ENCODE assay signal across 20 cellular contexts in the genomic region with DNA sequence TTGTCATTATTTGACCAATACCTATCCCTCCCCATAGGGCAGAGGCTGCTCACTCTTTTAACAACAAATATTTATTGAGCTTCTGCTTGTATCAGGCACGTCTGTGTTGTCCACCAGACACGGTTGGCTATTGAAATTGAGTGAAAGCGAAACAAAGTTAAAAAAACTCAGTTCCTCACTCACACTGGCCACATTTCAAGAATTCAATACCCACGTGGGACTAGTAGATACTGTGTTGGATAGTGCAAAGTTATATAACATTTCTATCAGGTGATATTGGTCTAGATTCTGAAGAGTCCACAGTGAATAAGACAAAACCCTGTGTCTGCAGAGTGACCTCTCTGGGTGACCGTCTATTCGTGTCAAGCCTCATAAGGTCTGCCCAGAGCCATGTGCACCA. TPM values are rescaled to one million over a fixed set of nuclear protein-coding genes. Genes with fewer than 3 reads are reported as not detected.
"Had no signal": no experiment of that assay in that cellular context is flagged by ENCODE, and none has a peak within 500 bp of the region (broad histone marks: within the 10 kb centered on the region; RNA-seq: fewer than 3 reads in every experiment).

No MANE protein-coding gene starts in this region.

- H3K27ac ChIP-seq: hepatocyte, upper lobe of left lung had no signal

- DNase-seq: activated CD4-positive, alpha-beta T cell treated with anti-CD3 and anti-CD28 coated beads for 48 hours; activated CD4-positive, CD25-positive, alpha-beta regulatory T cell; activated CD8-positive, alpha-beta T cell treated with anti-CD3 and anti-CD28 coated beads for 36 hours; activated naive CD4-positive, alpha-beta T cell treated with anti-CD3 and anti-CD28 coated beads for 36 hours; activated T-cell treated with anti-CD3 and anti-CD28 coated beads, Interleukin-2, amount 50 U/mL, for 1 hour; caudate nucleus; effector memory CD8-positive, alpha-beta T cell; foreskin fibroblast; left cardiac atrium; midbrain; nephron progenitor cell; nucleus accumbens; posterior cingulate gyrus; stimulated activated CD4-positive, alpha-beta T cell treated with anti-CD3 and anti-CD28 coated beads, Interleukin-2, amount 100 ng/mL, for 48 hours; stimulated activated naive CD8-positive, alpha-beta T cell treated with anti-CD3 and anti-CD28 coated beads, Interleukin-15, amount 100 ng/mL, for 72 hours; upper lobe of left lung had no signal

- H3K27me3 ChIP-seq: hepatocyte, upper lobe of left lung had no signal

- ATAC-seq: activated CD8-positive, alpha-beta T cell treated with anti-CD3 and anti-CD28 coated beads for 36 hours; effector memory CD8-positive, alpha-beta T cell; left cardiac atrium; stimulated activated naive CD8-positive, alpha-beta T cell treated with anti-CD3 and anti-CD28 coated beads, Interleukin-15, amount 100 ng/mL, for 72 hours had no signal

- H3K9me3 ChIP-seq: upper lobe of left lung had no signal

- H3K4me3 ChIP-seq: hepatocyte, upper lobe of left lung had no signal

- H3K36me3 ChIP-seq: upper lobe of left lung had no signal

RNA-seq across cellular contexts. Expression of gene GALR1, which starts 43.9 kb away (rescaled TPM):
- total RNA-seq: activated CD8-positive, alpha-beta T cell treated with anti-CD3 and anti-CD28 coated beads for 36 hours; activated naive CD4-positive, alpha-beta T cell treated with anti-CD3 and anti-CD28 coated beads for 36 hours; activated T-helper 2 cell treated with anti-CD3 and anti-CD28 coated beads, Interferon-gamma antibody, Interleukin-2, Interleukin-4, amounts not matched to agents 10 μg/mL and 5 μg/mL and 100 μg/mL, durations not matched to agents 14 hours and 24 hours and 36 hours; dermis microvascular lymphatic vessel endothelial cell; lung microvascular endothelial cell; upper lobe of left lung had no signal
